In the genomic region with DNA sequence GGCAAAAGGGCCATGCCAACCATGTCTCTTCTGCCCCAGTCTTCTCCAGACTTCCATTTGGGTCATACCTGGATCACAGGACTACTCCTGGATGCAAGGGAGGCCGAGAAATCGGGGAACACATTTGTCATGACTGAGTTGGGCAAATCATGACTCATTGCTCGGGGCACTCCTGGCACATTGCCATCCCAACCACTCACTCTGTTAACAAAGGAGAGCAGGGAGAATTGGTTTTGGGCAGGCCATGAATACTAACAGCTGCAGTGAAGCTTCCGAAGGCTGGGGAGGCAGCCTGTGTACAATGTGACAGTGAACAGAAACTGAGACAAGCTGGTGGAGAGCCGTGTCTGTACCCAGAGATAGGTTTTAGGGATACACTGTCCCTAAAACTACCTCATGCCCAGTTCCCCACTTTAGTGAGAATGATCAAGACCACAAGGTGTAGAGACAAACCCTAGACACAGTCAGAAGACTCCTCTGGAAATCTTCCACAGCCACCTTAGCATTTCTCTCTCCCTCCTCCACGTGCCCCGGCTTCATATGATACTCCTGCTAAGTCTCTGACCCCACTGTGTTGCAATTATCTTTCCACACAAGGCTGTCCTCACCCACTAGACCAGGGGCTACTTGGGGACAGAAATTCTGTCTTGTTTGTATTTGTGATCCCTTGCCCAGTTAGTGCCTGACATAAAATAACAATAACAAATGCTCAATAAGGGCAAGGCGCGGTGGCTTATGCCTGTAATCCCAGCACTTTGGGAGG, we compare ENCODE assay signal across 10 cellular contexts. TPM values are rescaled to one million over a fixed set of nuclear protein-coding genes. Genes with fewer than 3 reads are reported as not detected.
DNase-seq lines count a peak whose midpoint lies in the region; ATAC-seq and TF ChIP-seq lines count a peak whose summit lies in the region.
"Had no signal": no experiment of that assay in that cellular context is flagged by ENCODE, and none has a peak within 500 bp of the region (broad histone marks: within the 10 kb centered on the region; RNA-seq: fewer than 3 reads in every experiment).

No MANE protein-coding gene starts in this region.

- TF ChIP-seq POLR2A in sigmoid colon (IDR thresholded peaks at IDR 0.05): no peak

- DNase-seq in DMS79 (lab: John Stamatoyannopoulos, UW): peak; percentile 71
- peak; percentile 63 for DNase-seq in NCI-H128 (lab: John Stamatoyannopoulos, UW; ENCODE audit: unreplicated experiment)
- DNase-seq in astrocyte of the hippocampus (ENCODE audit: low read depth, low spot score): peak; percentile 91
- peak; percentile 99 for DNase-seq in myocyte (ENCODE audit: low read depth)
- DNase-seq in activated CD4-positive, CD25-positive, alpha-beta regulatory T cell treated with anti-CD3 and anti-CD28 coated beads, Interleukin-2, amount 50 U/mL, for 72 hours: no peak
- DNase-seq in sigmoid colon: no peak
- DNase-seq: glutamatergic neuron; stimulated activated CD4-positive, alpha-beta T cell treated with anti-CD3 and anti-CD28 coated beads, Interleukin-4, amount 100 ng/mL, for 1 hour had no signal

- H3K4me3 ChIP-seq in sigmoid colon: no peak overlapping the region

- ATAC-seq in HG03378 (IDR thresholded peaks at IDR 0.05; ENCODE audit: unreplicated experiment): no peak
- ATAC-seq in GM21390 (IDR thresholded peaks at IDR 0.05; ENCODE audit: unreplicated experiment): no peak

- 68 to 77% methylated on average over 9 of the region's 9 CpGs for WGBS in sigmoid colon, 2 donors

- H3K27me3 ChIP-seq in sigmoid colon: no peaks in the 10 kb centered on the region

- no peaks in the 10 kb centered on the region for H3K9me3 ChIP-seq in sigmoid colon

- TF ChIP-seq EP300 in sigmoid colon (IDR thresholded peaks at IDR 0.05): no peak

- no peaks in the 10 kb centered on the region for H3K36me3 ChIP-seq in sigmoid colon

- H3K27ac ChIP-seq in sigmoid colon: no peak overlapping the region

- no peaks in the 10 kb centered on the region for H3K4me1 ChIP-seq in sigmoid colon

- intact Hi-C loops in sigmoid colon (cut with DNase I): no loop called here

- no peak for TF ChIP-seq CTCF in sigmoid colon (IDR thresholded peaks at IDR 0.05)

RNA-seq across cellular contexts. Expression of a gene that starts 10.5 kb away (rescaled TPM):
- total RNA-seq in myocyte (1.8 and 2.1 TPM in 2 replicates), sigmoid colon (1 to 10 TPM in 2 of 4 donors, under 1 TPM in 2; 0.33 to 3.6 (median 1.2) TPM)
- polyA plus RNA-seq in myocyte (2012): 0.14 TPM
- 1 to 10 TPM in 2 of 3 donors, under 1 TPM in 1; 0.60 to 9.6 (median 1.8) TPM for polyA plus RNA-seq in sigmoid colon

RNA-seq across cellular contexts. Expression of a gene that starts 41.7 kb away (rescaled TPM):
- total RNA-seq in myocyte: 7.4 and 10.4 TPM in 2 replicates
- polyA plus RNA-seq in myocyte (2012): 4.9 TPM
- 10 to 100 TPM in 3 of 4 donors, 1 to 10 TPM in 1; 5.8 to 18.0 (median 14.8) TPM for total RNA-seq in sigmoid colon
- polyA plus RNA-seq in sigmoid colon: 10 to 100 TPM in 2 of 3 donors, 1 to 10 TPM in 1; 4.8 to 18.1 (median 15.5) TPM

Comparison
In these comparisons a context has a peak if more than half of its experiments do, and no peak if none do; other contexts are left out.
1. DNase-seq: peak in DMS79 (single experiment), NCI-H128 (single experiment), astrocyte of the hippocampus (single experiment) and myocyte (single experiment); none in activated CD4-positive, CD25-positive, alpha-beta regulatory T cell treated with anti-CD3 and anti-CD28 coated beads, Interleukin-2, amount 50 U/mL, for 72 hours (single experiment) and sigmoid colon (single experiment).